In the genomic region with DNA sequence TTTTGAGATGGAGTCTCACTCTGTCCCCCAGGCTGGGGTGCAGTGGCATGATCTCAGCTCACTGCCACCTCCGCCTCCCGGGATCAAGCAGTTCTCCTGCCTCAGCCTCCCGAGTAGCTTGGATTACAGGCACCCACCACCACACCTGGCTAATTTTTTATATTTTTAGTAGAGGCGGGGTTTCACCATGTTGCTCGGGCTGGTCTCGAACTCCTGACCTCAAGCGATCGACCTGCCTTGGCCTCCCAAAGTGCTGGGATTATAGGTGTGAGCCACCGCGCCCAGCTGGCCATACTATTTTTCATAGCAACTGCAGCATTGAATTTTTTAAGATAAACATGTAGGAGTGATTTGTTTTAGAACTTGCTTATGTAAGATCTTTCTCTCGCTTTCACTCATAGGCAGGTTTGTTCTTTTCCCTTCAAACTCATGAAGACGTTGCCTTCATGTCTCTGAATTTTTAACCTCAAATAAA, we compare ENCODE assay signal across 7 cellular contexts.
DNase-seq lines count a peak whose midpoint lies in the region; ATAC-seq and TF ChIP-seq lines count a peak whose summit lies in the region.
"Not testable (repeated sequence)": the region's sequence is repeated elsewhere in the genome, so short reads cannot be mapped to it uniquely, and the experiment has no call there.

No MANE protein-coding gene starts in this region.

- peaks cover 43% of the 10 kb centered on the region for H3K4me1 ChIP-seq in CD8-positive, alpha-beta memory T cell (ENCODE audit: insufficient read depth, low read length)
- H3K4me1 ChIP-seq in OCI-LY3 (ENCODE audit: low read length) (peaks cover 30% of the 10 kb centered on the region), right atrium auricular region (peaks cover 0 to 31% of the 10 kb centered on the region in 2 donors)
- not testable (repeated sequence) for H3K4me1 ChIP-seq in sigmoid colon

- not testable (repeated sequence) for H3K36me3 ChIP-seq in CD8-positive, alpha-beta memory T cell (ENCODE audit: insufficient read depth, low read length); OCI-LY3 (replicated peaks; ENCODE audit: low read depth, low read length); right atrium auricular region; sigmoid colon

- WGBS in sigmoid colon, 2 donors = 86 to 94% methylated on average over 12 of the region's 12 CpGs

- TF ChIP-seq POLR2A in sigmoid colon (IDR thresholded peaks at IDR 0.05) = not testable (repeated sequence)

- peak overlapping the region; percentile 46 for H3K4me2 ChIP-seq in OCI-LY3 (ENCODE audit: low read length)

- TF ChIP-seq EP300 in sigmoid colon (IDR thresholded peaks at IDR 0.05) = not testable (repeated sequence)

- intact Hi-C loops in activated CD4-positive, alpha-beta memory T cell treated with anti-CD3 and anti-CD28 coated beads for 36 hours (cut with micrococcal nuclease) = loop anchor here (1.0 kb wide), 1 partner anchor 22 kb away; no protein-coding TSS in a partner anchor
- intact Hi-C loops in sigmoid colon (cut with DNase I) = not testable (repeated sequence)

- not testable (repeated sequence) for H3K27me3 Mint-ChIP-seq in CD8-positive, alpha-beta memory T cell; activated CD4-positive, alpha-beta memory T cell treated with anti-CD3 and anti-CD28 coated beads for 36 hours

- not testable (repeated sequence) for H3K36me3 Mint-ChIP-seq in CD8-positive, alpha-beta memory T cell; activated CD4-positive, alpha-beta memory T cell treated with anti-CD3 and anti-CD28 coated beads for 36 hours

- not testable (repeated sequence) for TF ChIP-seq CTCF in OCI-LY3 (IDR thresholded peaks at IDR 0.05; ENCODE audit: low read depth, low read length); right atrium auricular region (IDR thresholded peaks at IDR 0.05); sigmoid colon (IDR thresholded peaks at IDR 0.05)

- H3K4me1 Mint-ChIP-seq in CD8-positive, alpha-beta memory T cell = peaks cover 53 to 72% (median 55%) of the 10 kb centered on the region in 3 donors
- peaks cover 54% of the 10 kb centered on the region for H3K4me1 Mint-ChIP-seq in activated CD4-positive, alpha-beta memory T cell treated with anti-CD3 and anti-CD28 coated beads for 36 hours (ENCODE audit: low read depth)

- H3K4me3 ChIP-seq in CD8-positive, alpha-beta memory T cell (ENCODE audit: low read length); right atrium auricular region; sigmoid colon: not testable (repeated sequence)
- H3K4me3 ChIP-seq in OCI-LY3 (ENCODE audit: low read length) = peak overlapping the region; percentile 40

- not testable (repeated sequence) for H3K9ac ChIP-seq in OCI-LY3 (ENCODE audit: low read length)

- H4K20me1 ChIP-seq in OCI-LY3 (ENCODE audit: insufficient read depth, low read length) = not testable (repeated sequence)

- H3K27me3 ChIP-seq in CD8-positive, alpha-beta memory T cell (ENCODE audit: insufficient read depth, low read length, poor library complexity, severe bottlenecking); OCI-LY3 (ENCODE audit: low read depth, low read length); right atrium auricular region; sigmoid colon: not testable (repeated sequence)

- H3K27ac ChIP-seq in CD8-positive, alpha-beta memory T cell (ENCODE audit: low read depth, low read length); right atrium auricular region; sigmoid colon: not testable (repeated sequence)
- peak overlapping the region; percentile 53 for H3K27ac ChIP-seq in OCI-LY3 (ENCODE audit: low read length)

- not testable (repeated sequence) for H3K79me2 ChIP-seq in OCI-LY3 (ENCODE audit: low read length)

- H2AFZ ChIP-seq in OCI-LY3 (ENCODE audit: low read depth, low read length) = not testable (repeated sequence)

- peak in 1 of 5 donors; percentile 21 for DNase-seq in CD8-positive, alpha-beta memory T cell
- DNase-seq in activated CD4-positive, alpha-beta memory T cell treated with anti-CD3 and anti-CD28 coated beads for 36 hours = peak; percentile 61
- DNase-seq in activated naive CD4-positive, alpha-beta T cell treated with anti-CD3 and anti-CD28 coated beads, Interleukin-2, amount 50 U/mL, for 16 hours = peak; percentile 1
- peak; percentile 48 for DNase-seq in right atrium auricular region (ENCODE audit: low spot score)
- DNase-seq in sigmoid colon = peak; percentile 15

- not testable (repeated sequence) for H3K9me3 Mint-ChIP-seq in CD8-positive, alpha-beta memory T cell; activated CD4-positive, alpha-beta memory T cell treated with anti-CD3 and anti-CD28 coated beads for 36 hours

- not testable (repeated sequence) for H3K9me3 ChIP-seq in CD8-positive, alpha-beta memory T cell (ENCODE audit: low read length); OCI-LY3 (ENCODE audit: insufficient read depth, low read length); right atrium auricular region; sigmoid colon

- peak; percentile 32 for ATAC-seq in GM21447 (IDR thresholded peaks at IDR 0.05; ENCODE audit: unreplicated experiment)

- POLR2A ChIA-PET in CD8-positive, alpha-beta memory T cell (lab: Charles Lee) = not testable (repeated sequence)
- POLR2A ChIA-PET in activated CD4-positive, alpha-beta memory T cell treated with anti-CD3 and anti-CD28 coated beads for 36 hours (lab: Charles Lee) = interaction anchor here (1.2 to 1.6 kb wide), 2 partner anchors 11 to 23 kb away, joined by 3 to 8 read pairs; no protein-coding TSS in a partner anchor

- H3K4me3 Mint-ChIP-seq in CD8-positive, alpha-beta memory T cell = peak overlapping the region in 1 of 7 donors; percentile 23
- H3K4me3 Mint-ChIP-seq in activated CD4-positive, alpha-beta memory T cell treated with anti-CD3 and anti-CD28 coated beads for 36 hours = not testable (repeated sequence)

- CTCF ChIA-PET in CD8-positive, alpha-beta memory T cell (lab: Charles Lee) = interaction anchor here (1.2 to 1.9 kb wide), 2 partner anchors 15 to 101 kb away, joined by 3 to 5 read pairs; no protein-coding TSS in a partner anchor
- CTCF ChIA-PET in activated CD4-positive, alpha-beta memory T cell treated with anti-CD3 and anti-CD28 coated beads for 36 hours (lab: Charles Lee) = interaction anchor here (0.9 kb wide), 1 partner anchor 11 kb away, joined by 3 read pairs; no protein-coding TSS in a partner anchor

- peak overlapping the region; percentile 53 to 99 (median 78) for H3K27ac Mint-ChIP-seq in CD8-positive, alpha-beta memory T cell
- H3K27ac Mint-ChIP-seq in activated CD4-positive, alpha-beta memory T cell treated with anti-CD3 and anti-CD28 coated beads for 36 hours = peak overlapping the region; percentile 40
